ENCODE assay signal across 11 cellular contexts in genomic region chr5:169702726-169703481, GRCh38.
DNase-seq lines count a peak whose midpoint lies in the region; ATAC-seq and TF ChIP-seq lines count a peak whose summit lies in the region.
"Had no signal": no experiment of that assay in that cellular context is flagged by ENCODE, and none has a peak within 500 bp of the region (broad histone marks: within the 10 kb centered on the region; RNA-seq: fewer than 3 reads in every experiment).

No MANE protein-coding gene starts in this region.

- peak overlapping the region; percentile 37 for H3K4me2 ChIP-seq in OCI-LY3 (ENCODE audit: low read length)
- no peak overlapping the region for H3K4me2 ChIP-seq in osteoblast (ENCODE audit: insufficient read depth, low read length)

- peaks cover 27% of the 10 kb centered on the region for H3K4me1 Mint-ChIP-seq in stimulated activated naive CD8-positive, alpha-beta T cell treated with anti-CD3 and anti-CD28 coated beads, Interleukin-15, Interleukin-2, amounts not matched to agents 100 ng/mL and 50 ng/mL, for 24 hours (ENCODE audit: low read depth)
- H3K4me1 Mint-ChIP-seq: activated naive CD8-positive, alpha-beta T cell treated with anti-CD3 and anti-CD28 coated beads, Interleukin-2, amount 10 ng/mL, durations not matched to agents 7 days and 5 days had no signal

- H3K9ac ChIP-seq in OCI-LY3 (ENCODE audit: low read length) = no peak overlapping the region

- H3K27ac ChIP-seq in OCI-LY3 (ENCODE audit: low read length) (peak overlapping the region; percentile 49), osteoblast (ENCODE audit: low read depth, low read length) (no peak overlapping the region)
- H3K27ac ChIP-seq: Peyer's patch had no signal

- H3K27me3 Mint-ChIP-seq in stimulated activated naive CD8-positive, alpha-beta T cell treated with anti-CD3 and anti-CD28 coated beads, Interleukin-15, Interleukin-2, amounts not matched to agents 100 ng/mL and 50 ng/mL, for 24 hours = no peaks in the 10 kb centered on the region
- H3K27me3 Mint-ChIP-seq: activated naive CD8-positive, alpha-beta T cell treated with anti-CD3 and anti-CD28 coated beads, Interleukin-2, amount 10 ng/mL, durations not matched to agents 7 days and 5 days had no signal

- peaks cover 66% of the 10 kb centered on the region for H3K36me3 ChIP-seq in OCI-LY3 (replicated peaks; ENCODE audit: low read depth, low read length)
- no peaks in the 10 kb centered on the region for H3K36me3 ChIP-seq in osteoblast (ENCODE audit: insufficient read depth, low read length)
- H3K36me3 ChIP-seq: Peyer's patch had no signal

- peaks cover 9% of the 10 kb centered on the region for H4K20me1 ChIP-seq in OCI-LY3 (ENCODE audit: insufficient read depth, low read length)
- no peaks in the 10 kb centered on the region for H4K20me1 ChIP-seq in osteoblast (ENCODE audit: insufficient read depth, low read length)

- no peak overlapping the region for H3K4me3 Mint-ChIP-seq in stimulated activated naive CD8-positive, alpha-beta T cell treated with anti-CD3 and anti-CD28 coated beads, Interleukin-15, Interleukin-2, amounts not matched to agents 100 ng/mL and 50 ng/mL, for 24 hours
- H3K4me3 Mint-ChIP-seq: activated naive CD8-positive, alpha-beta T cell treated with anti-CD3 and anti-CD28 coated beads, Interleukin-2, amount 10 ng/mL, durations not matched to agents 7 days and 5 days had no signal

- TF ChIP-seq CTCF in OCI-LY3 (IDR thresholded peaks at IDR 0.05; ENCODE audit: low read depth, low read length) = no peak
- no peak for TF ChIP-seq CTCF in osteoblast (IDR thresholded peaks at IDR 0.05; ENCODE audit: extremely low read depth, low read depth, low read length)

- H3K9me3 Mint-ChIP-seq in activated naive CD4-positive, alpha-beta T cell treated with anti-CD3 and anti-CD28 coated beads, Interleukin-2, amount 50 U/mL, for 72 hours = no peaks in the 10 kb centered on the region
- H3K9me3 Mint-ChIP-seq in stimulated activated naive CD8-positive, alpha-beta T cell treated with anti-CD3 and anti-CD28 coated beads, Interleukin-15, Interleukin-2, amounts not matched to agents 100 ng/mL and 50 ng/mL, for 24 hours = no peaks in the 10 kb centered on the region
- H3K9me3 Mint-ChIP-seq: activated naive CD8-positive, alpha-beta T cell treated with anti-CD3 and anti-CD28 coated beads, Interleukin-2, amount 10 ng/mL, durations not matched to agents 7 days and 5 days had no signal

- DNase-seq in activated naive CD4-positive, alpha-beta T cell treated with anti-CD3 and anti-CD28 coated beads, Interleukin-2, amount 50 U/mL, for 72 hours (ENCODE audit: low spot score in 2 of 2) = no peak
- DNase-seq in activated naive CD4-positive, alpha-beta T cell treated with anti-CD3 and anti-CD28 coated beads, Interleukin-2, amount 50 U/mL, for 16 hours = no peak
- DNase-seq in NCI-H748 treated with DMSO at 0.1 percent for 48 hours (lab: John Stamatoyannopoulos, UW) (no peak), osteoblast (ENCODE audit: insufficient read length, low spot score, missing footprints) (no peak), DMS53 (lab: John Stamatoyannopoulos, UW) (no peak)
- DNase-seq: activated naive CD8-positive, alpha-beta T cell treated with anti-CD3 and anti-CD28 coated beads, Interleukin-2, amount 10 ng/mL, durations not matched to agents 7 days and 5 days; Peyer's patch; spleen had no signal

- H3K27ac Mint-ChIP-seq in activated naive CD4-positive, alpha-beta T cell treated with anti-CD3 and anti-CD28 coated beads, Interleukin-2, amount 50 U/mL, for 72 hours = peak overlapping the region; percentile 87 to 92
- H3K27ac Mint-ChIP-seq in stimulated activated naive CD8-positive, alpha-beta T cell treated with anti-CD3 and anti-CD28 coated beads, Interleukin-15, Interleukin-2, amounts not matched to agents 100 ng/mL and 50 ng/mL, for 24 hours = peak overlapping the region; percentile 67
- H3K27ac Mint-ChIP-seq: activated naive CD8-positive, alpha-beta T cell treated with anti-CD3 and anti-CD28 coated beads, Interleukin-2, amount 10 ng/mL, durations not matched to agents 7 days and 5 days had no signal

- peaks cover 30 to 43% of the 10 kb centered on the region in 2 donors for H3K36me3 Mint-ChIP-seq in activated naive CD4-positive, alpha-beta T cell treated with anti-CD3 and anti-CD28 coated beads, Interleukin-2, amount 50 U/mL, for 72 hours
- peaks cover 77% of the 10 kb centered on the region for H3K36me3 Mint-ChIP-seq in stimulated activated naive CD8-positive, alpha-beta T cell treated with anti-CD3 and anti-CD28 coated beads, Interleukin-15, Interleukin-2, amounts not matched to agents 100 ng/mL and 50 ng/mL, for 24 hours (ENCODE audit: low read depth)

- H3K9me3 ChIP-seq in OCI-LY3 (ENCODE audit: insufficient read depth, low read length) (no peaks in the 10 kb centered on the region), osteoblast (ENCODE audit: low read depth, low read length) (no peaks in the 10 kb centered on the region)
- H3K9me3 ChIP-seq: Peyer's patch, spleen had no signal

- peaks cover 3% of the 10 kb centered on the region; the same call in 1 of the 2 replicates for H3K79me2 ChIP-seq in OCI-LY3 (ENCODE audit: low read length)
- H3K79me2 ChIP-seq in osteoblast (ENCODE audit: insufficient read depth, low read length) = no peaks in the 10 kb centered on the region

- peaks cover 24% of the 10 kb centered on the region for H3K4me1 ChIP-seq in OCI-LY3 (ENCODE audit: low read length)
- H3K4me1 ChIP-seq in osteoblast (ENCODE audit: insufficient read depth, low read length) = peaks cover 41% of the 10 kb centered on the region
- H3K4me1 ChIP-seq: Peyer's patch had no signal

- H3K27me3 ChIP-seq in OCI-LY3 (ENCODE audit: low read depth, low read length) = no peaks in the 10 kb centered on the region
- H3K27me3 ChIP-seq in osteoblast (ENCODE audit: insufficient read depth, low read length) = no peaks in the 10 kb centered on the region
- H3K27me3 ChIP-seq: Peyer's patch, spleen had no signal

- H3K4me3 ChIP-seq in OCI-LY3 (ENCODE audit: low read length) (no peak overlapping the region), osteoblast (ENCODE audit: insufficient read depth, low read length) (no peak overlapping the region)
- H3K4me3 ChIP-seq: Peyer's patch, spleen had no signal

- H2AFZ ChIP-seq in OCI-LY3 (ENCODE audit: low read depth, low read length) = no peak overlapping the region
- H2AFZ ChIP-seq in osteoblast (ENCODE audit: low read length) = no peak overlapping the region

- peak; percentile 88 for ATAC-seq in activated naive CD4-positive, alpha-beta T cell treated with anti-CD3 and anti-CD28 coated beads, Interleukin-2, amount 50 U/mL, for 72 hours
- peak; percentile 81 for ATAC-seq in HG02623 (IDR thresholded peaks at IDR 0.05; ENCODE audit: unreplicated experiment)
